9 cellular contexts compared by ENCODE assay signal in the genomic region with DNA sequence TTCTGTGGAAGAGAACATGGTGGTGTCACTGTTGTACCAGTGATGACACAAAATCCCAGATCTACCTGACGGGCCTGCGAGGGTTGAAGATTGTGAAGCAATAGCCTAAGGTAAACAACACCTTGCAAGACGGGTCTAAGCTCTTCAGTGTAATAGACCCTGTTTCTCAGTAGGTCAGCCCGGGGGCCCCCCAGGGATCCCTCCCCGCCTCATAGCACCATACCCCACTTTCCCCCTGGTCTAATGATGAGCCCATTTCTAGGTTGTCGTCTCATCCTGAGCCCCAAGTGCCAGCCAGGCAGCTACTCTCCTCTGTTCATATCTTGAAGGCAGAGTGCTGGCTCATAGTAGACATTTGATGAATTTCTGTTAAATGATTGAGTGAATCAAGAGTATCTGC. TPM values are rescaled to one million over a fixed set of nuclear protein-coding genes. Genes with fewer than 3 reads are reported as not detected.
"Had no signal": no experiment of that assay in that cellular context is flagged by ENCODE, and none has a peak within 500 bp of the region (broad histone marks: within the 10 kb centered on the region; RNA-seq: fewer than 3 reads in every experiment).

No MANE protein-coding gene starts in this region.

- DNase-seq: activated CD4-positive, alpha-beta T cell treated with anti-CD3 and anti-CD28 coated beads for 4 hours; activated gamma-delta T cell treated with Interleukin-2 at 50 U/mL for 16 hours; activated T-cell treated with anti-CD3 and anti-CD28 coated beads, Interleukin-2, amount 50 U/mL, for 1 hour; effector memory CD4-positive, alpha-beta T cell; small intestine had no signal

- H3K36me3 Mint-ChIP-seq: brain, mesothelial cell of epicardium had no signal

- H3K27ac Mint-ChIP-seq: brain, mesothelial cell of epicardium had no signal

- H3K9me3 Mint-ChIP-seq: central memory CD8-positive, alpha-beta T cell; mesothelial cell of epicardium had no signal

- H3K4me3 Mint-ChIP-seq: mesothelial cell of epicardium had no signal

- H3K27me3 Mint-ChIP-seq: central memory CD8-positive, alpha-beta T cell had no signal

RNA-seq across cellular contexts. Expression of a gene that starts 2.7 kb away (rescaled TPM):
- total RNA-seq: myocyte had no signal
